ENCODE assay signal across 9 cellular contexts in the genomic region with DNA sequence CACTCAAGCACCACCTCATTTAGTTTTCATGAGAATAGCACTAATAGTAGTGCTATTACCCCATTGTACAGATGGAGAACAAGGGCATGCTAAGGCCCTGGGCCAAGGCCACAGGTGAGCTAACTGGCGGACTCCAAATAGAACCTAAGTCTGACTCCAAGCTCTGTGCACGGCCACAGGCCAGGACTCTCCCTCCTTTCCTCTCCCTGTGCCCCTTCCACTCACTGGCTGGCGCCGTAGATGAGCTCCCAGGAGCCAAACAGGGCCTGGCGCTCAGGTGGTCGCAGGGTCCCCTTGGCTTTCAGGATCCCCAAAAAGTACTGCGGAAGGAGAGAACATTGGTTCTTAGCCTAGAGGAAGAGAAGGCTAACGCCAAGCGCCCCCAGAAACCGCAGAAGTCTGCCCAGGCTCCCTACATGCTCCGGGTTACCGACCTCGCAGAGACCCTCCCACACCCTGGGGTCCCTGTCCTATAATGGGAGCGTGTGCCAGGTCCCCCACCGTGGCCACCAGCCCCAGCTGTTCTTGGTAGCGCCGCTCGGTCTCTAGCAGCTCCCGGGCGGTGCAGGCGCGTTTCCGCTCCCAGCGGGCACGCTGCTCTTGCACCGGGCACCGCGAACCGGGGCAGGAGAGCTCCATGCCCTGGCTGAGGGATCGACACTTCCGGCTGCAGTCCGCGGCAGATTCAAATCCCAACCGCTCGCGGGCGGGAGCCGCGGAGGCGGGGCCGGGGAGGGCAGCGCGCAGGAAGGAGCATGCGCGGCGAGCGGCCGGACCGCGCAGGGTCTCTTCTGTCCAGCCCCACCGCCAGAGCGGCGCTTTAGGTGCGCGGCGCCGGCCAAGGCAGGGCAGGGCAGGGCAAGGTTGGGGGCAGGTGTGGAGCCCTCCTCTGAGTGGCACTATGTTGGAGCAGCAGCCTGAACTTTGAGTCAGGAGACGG. TPM values are rescaled to one million over a fixed set of nuclear protein-coding genes. Genes with fewer than 3 reads are reported as not detected.
DNase-seq lines count a peak whose midpoint lies in the region; ATAC-seq, FAIRE-seq and TF ChIP-seq lines count a peak whose summit lies in the region.
"Had no signal": no experiment of that assay in that cellular context is flagged by ENCODE, and none has a peak within 500 bp of the region (broad histone marks: within the 10 kb centered on the region; RNA-seq: fewer than 3 reads in every experiment).

A gene with protein sequence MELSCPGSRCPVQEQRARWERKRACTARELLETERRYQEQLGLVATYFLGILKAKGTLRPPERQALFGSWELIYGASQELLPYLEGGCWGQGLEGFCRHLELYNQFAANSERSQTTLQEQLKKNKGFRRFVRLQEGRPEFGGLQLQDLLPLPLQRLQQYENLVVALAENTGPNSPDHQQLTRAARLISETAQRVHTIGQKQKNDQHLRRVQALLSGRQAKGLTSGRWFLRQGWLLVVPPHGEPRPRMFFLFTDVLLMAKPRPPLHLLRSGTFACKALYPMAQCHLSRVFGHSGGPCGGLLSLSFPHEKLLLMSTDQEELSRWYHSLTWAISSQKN (minus strand): TSS at position 665 of the 940 bp plus-strand sequence. CDS start 26 bp downstream, at position 639.

- TF ChIP-seq RAD21 in H1 (IDR thresholded peaks at IDR 0.05 in 1 of 2, conservative IDR thresholded peaks at IDR 0.05 in 1 of 2; ENCODE audit: low read depth in 2 of 2, low read length in 2 of 2), result peak; percentile 41 to 44

- peak within 1 kb of the TSS; percentile 39 for H3K27ac ChIP-seq in CD8-positive, alpha-beta memory T cell (ENCODE audit: low read depth, low read length)
- H3K27ac ChIP-seq in H1 (ENCODE audit: low read depth, low read length), result 0 out of 2 replicates have a peak within 1 kb of the TSS, but pooled peaks have one; percentile 56
- no peak within 1 kb of the TSS for H3K27ac ChIP-seq in mesendoderm (ENCODE audit: low read depth, low read length)

- peaks cover 4% of the 10 kb centered on the region; the same call in 1 of the 2 replicates for H3K23me2 ChIP-seq in H1 (ENCODE audit: low read depth, low read length)

- no peaks in the 10 kb centered on the region for H3K9me3 ChIP-seq in CD8-positive, alpha-beta memory T cell (ENCODE audit: low read length)
- H3K9me3 ChIP-seq in H1 (ENCODE audit: insufficient read depth in 2 of 2, low read depth in 1 of 2, low read length in 1 of 2), result no peaks in the 10 kb centered on the region

- H3K23ac ChIP-seq in H1 (ENCODE audit: insufficient read length) (no peak within 1 kb of the TSS), mesendoderm (ENCODE audit: low read length) (peak within 1 kb of the TSS; percentile 70)

- peak in 1 of 2 experiments; percentile 75; a peak in 2 of 3 replicates for TF ChIP-seq POLR2A in H1 (IDR thresholded peaks at IDR 0.05; ENCODE audit: control extremely low read depth in 1 of 2, low read depth in 2 of 2, low read length in 2 of 2)

- H3K56ac ChIP-seq in H1 (replicated peaks; ENCODE audit: insufficient read length, low read depth, low read length) (peak within 1 kb of the TSS; percentile 11), mesendoderm (ENCODE audit: low read length) (peak within 1 kb of the TSS; percentile 84)

- CTCF ChIA-PET in CD8-positive, alpha-beta memory T cell (lab: Charles Lee), result interaction anchor here (0.7 to 8.6 kb wide), 16 partner anchors 7 to 92 kb away, joined by 3 to 82 read pairs (median 6); partner anchors contain the start of genes CCDC107 and RMRP
- CTCF ChIA-PET in activated CD8-positive, alpha-beta T cell treated with anti-CD3 and anti-CD28 coated beads, Interleukin-2, amount 10 ng/mL, durations not matched to agents 7 days and 5 days (lab: Charles Lee), result interaction anchor here (0.7 to 12.4 kb wide), 19 partner anchors 9 to 138 kb away, joined by 3 to 214 read pairs (median 6); partner anchors contain the start of genes CD72, CREB3, SIT1 and TESK1
- CTCF ChIA-PET in H1 (lab: Charles Lee; ENCODE audit: partially characterized antibody), result interaction anchor here (0.7 to 15.9 kb wide), 22 partner anchors 8 to 585 kb away, joined by 3 to 347 read pairs (median 5); partner anchors contain the start of genes CA9, CREB3, SIT1 and TLN1

- H3K4me2 ChIP-seq in H1 (ENCODE audit: insufficient read depth in 1 of 2, low read depth in 2 of 2, low read length in 2 of 2) (peak within 1 kb of the TSS; percentile 74 to 87), mesendoderm (ENCODE audit: low read length) (peak within 1 kb of the TSS; percentile 55)

- DNase-seq in CD8-positive, alpha-beta memory T cell, result peak; percentile 60 to 79 (median 71)
- DNase-seq in NCI-H82 treated with DMSO at 0.1 percent for 48 hours (lab: John Stamatoyannopoulos, UW; ENCODE audit: unreplicated experiment) (peak; percentile 35), H1 (ENCODE audit: low read depth in 1 of 2, low spot score in 2 of 2) (peak; percentile 81 to 92), mesendoderm (peak; percentile 93)
- DNase-seq in activated CD8-positive, alpha-beta T cell treated with anti-CD3 and anti-CD28 coated beads, Interleukin-2, amount 10 ng/mL, durations not matched to agents 7 days and 5 days, result peak; percentile 84
- DNase-seq in stimulated activated CD8-positive, alpha-beta memory T cell treated with anti-CD3 and anti-CD28 coated beads, Interleukin-4, amount 100 ng/mL, for 48 hours, result peak; percentile 87

- no peak within 1 kb of the TSS for H2BK20ac ChIP-seq in H1 (ENCODE audit: low read length)

- no peak within 1 kb of the TSS for H2AK5ac ChIP-seq in H1 (ENCODE audit: low read depth, low read length)
- H2AK5ac ChIP-seq in mesendoderm (ENCODE audit: low read length), result peak within 1 kb of the TSS; percentile 97

- H2BK120ac ChIP-seq in H1 (replicated peaks; ENCODE audit: low read depth, low read length) (peak within 1 kb of the TSS; percentile 8), mesendoderm (ENCODE audit: low read depth, low read length) (no peak within 1 kb of the TSS)

- peak within 1 kb of the TSS; percentile 90; the same call in 1 of the 2 replicates for H2AFZ ChIP-seq in H1 (ENCODE audit: low read length)

- no peak for FAIRE-seq in H1 (lab: Jason Lieb, UNC)
- FAIRE-seq: endometrium had no signal

- H3K79me2 ChIP-seq in H1 (ENCODE audit: control insufficient read depth in 1 of 2, insufficient read depth in 2 of 2, low read length in 2 of 2), result no peaks in the 10 kb centered on the region; a peak in 1 of 4 replicates
- H3K79me2 ChIP-seq in mesendoderm (ENCODE audit: control insufficient read depth, insufficient read depth, low read length), result no peaks in the 10 kb centered on the region

- WGBS in H1 (ENCODE audit: extremely low coverage in 1 of 2, insufficient coverage in 1 of 2, insufficient read length in 1 of 2, insufficient replicate concordance in 2 of 2, low coverage in 1 of 2, low lambda C conversion rate in 2 of 2, missing lambda C conversion rate in 1 of 2), 2 experiments, result 7% methylated on average over 57 of the region's 58 CpGs; no CpG with 5 or more reads in 1 of the 2 experiments
- WGBS in mesendoderm (ENCODE audit: extremely low coverage, insufficient coverage, low lambda C conversion rate), result no CpG with 5 or more reads among the region's 58 CpGs

- peaks cover 10% of the 10 kb centered on the region for H3K36me3 ChIP-seq in CD8-positive, alpha-beta memory T cell (ENCODE audit: insufficient read depth, low read length)
- H3K36me3 ChIP-seq in H1 (ENCODE audit: control insufficient read depth in 2 of 4, insufficient read depth in 4 of 4, low read length in 3 of 4) (peaks cover 6 to 32% (median 13%) of the 10 kb centered on the region in 4 experiments), mesendoderm (ENCODE audit: control insufficient read depth, insufficient read depth, low read length) (peaks cover 6% of the 10 kb centered on the region)

- ATAC-seq in GM19395 (IDR thresholded peaks at IDR 0.05; ENCODE audit: unreplicated experiment), result peak; percentile 87
- peak; percentile 41 for ATAC-seq in HG03558 (IDR thresholded peaks at IDR 0.05; ENCODE audit: extremely low read depth, unreplicated experiment)
- peak; percentile 84 for ATAC-seq in activated CD8-positive, alpha-beta T cell treated with anti-CD3 and anti-CD28 coated beads, Interleukin-2, amount 10 ng/mL, durations not matched to agents 7 days and 5 days

- peaks cover 5 to 18% (median 13%) of the 10 kb centered on the region in 3 donors for H3K36me3 Mint-ChIP-seq in CD8-positive, alpha-beta memory T cell
- H3K36me3 Mint-ChIP-seq in activated CD8-positive, alpha-beta T cell treated with anti-CD3 and anti-CD28 coated beads, Interleukin-2, amount 10 ng/mL, durations not matched to agents 7 days and 5 days (ENCODE audit: low read depth), result peaks cover 35% of the 10 kb centered on the region

- H3K9ac ChIP-seq in H1 (replicated peaks in 1 of 4; ENCODE audit: extremely low read depth in 1 of 4, low read depth in 3 of 4, low read length in 3 of 4) (peak within 1 kb of the TSS; percentile 0 to 73 (median 64)), mesendoderm (ENCODE audit: low read length) (peak within 1 kb of the TSS; percentile 71)

- POLR2A ChIA-PET in CD8-positive, alpha-beta memory T cell (lab: Charles Lee), result interaction anchor here (0.8 to 2.1 kb wide), 6 partner anchors 18 to 562 kb away, joined by 3 to 6 read pairs (median 4); partner anchors contain the start of genes CREB3, STOML2, TESK1 and TLN1
- POLR2A ChIA-PET in activated CD8-positive, alpha-beta T cell treated with anti-CD3 and anti-CD28 coated beads, Interleukin-2, amount 10 ng/mL, durations not matched to agents 7 days and 5 days (lab: Charles Lee), result interaction anchor here (1.0 to 4.8 kb wide), 15 partner anchors 8 to 549 kb away, joined by 3 to 54 read pairs (median 4); partner anchors contain the start of genes ATOSB, CREB3, RMRP and SIT1
- POLR2A ChIA-PET in H1 (lab: Charles Lee; ENCODE audit: partially characterized antibody), result interaction anchor here (0.8 to 6.6 kb wide), 16 partner anchors 10 to 149 kb away, joined by 3 to 65 read pairs (median 3); partner anchors contain the start of genes CA9, CREB3, GBA2 and RGP1

- H3K4ac ChIP-seq in H1 (replicated peaks; ENCODE audit: insufficient read length, low read depth, low read length) (peak within 1 kb of the TSS; percentile 61), mesendoderm (ENCODE audit: low read depth, low read length) (peak within 1 kb of the TSS; percentile 97)

- H3K27ac Mint-ChIP-seq in CD8-positive, alpha-beta memory T cell, result peak within 1 kb of the TSS; percentile 73 to 100 (median 97)
- H3K27ac Mint-ChIP-seq in activated CD8-positive, alpha-beta T cell treated with anti-CD3 and anti-CD28 coated beads, Interleukin-2, amount 10 ng/mL, durations not matched to agents 7 days and 5 days, result peak within 1 kb of the TSS; percentile 86

- H3K27me3 ChIP-seq in CD8-positive, alpha-beta memory T cell (ENCODE audit: insufficient read depth, low read length, poor library complexity, severe bottlenecking), result no peaks in the 10 kb centered on the region
- no peaks in the 10 kb centered on the region for H3K27me3 ChIP-seq in H1 (replicated peaks in 1 of 4; ENCODE audit: control insufficient read depth in 3 of 4, extremely low read depth in 1 of 4, insufficient read depth in 3 of 4, low read length in 3 of 4)
- no peaks in the 10 kb centered on the region for H3K27me3 ChIP-seq in mesendoderm (ENCODE audit: insufficient read depth, low read length, poor library complexity)

- peak within 1 kb of the TSS; percentile 91; the same call in 1 of the 2 replicates for H2BK5ac ChIP-seq in H1 (ENCODE audit: low read depth, low read length)
- H2BK5ac ChIP-seq in mesendoderm (ENCODE audit: low read length), result peak within 1 kb of the TSS; percentile 24

- TF ChIP-seq EP300 in H1 (IDR thresholded peaks at IDR 0.05; ENCODE audit: borderline replicate concordance in 1 of 2, low read depth in 2 of 2, low read length in 2 of 2), result no peak

- H2BK15ac ChIP-seq in H1 (ENCODE audit: low read length) (no peak within 1 kb of the TSS), mesendoderm (replicated peaks; ENCODE audit: low read depth) (no peak within 1 kb of the TSS)

- peak within 1 kb of the TSS; percentile 84 for H3K4me3 ChIP-seq in CD8-positive, alpha-beta memory T cell (ENCODE audit: low read length)
- peak within 1 kb of the TSS; percentile 50 to 84 (median 78) for H3K4me3 ChIP-seq in H1 (ENCODE audit: extremely low read depth in 1 of 4, insufficient read depth in 2 of 4, low read depth in 3 of 4, low read length in 4 of 4)
- peak within 1 kb of the TSS; percentile 51 for H3K4me3 ChIP-seq in mesendoderm (ENCODE audit: low read length)

- peaks cover 0 to 2% of the 10 kb centered on the region in 2 donors for H3K27me3 Mint-ChIP-seq in CD8-positive, alpha-beta memory T cell
- H3K27me3 Mint-ChIP-seq in activated CD8-positive, alpha-beta T cell treated with anti-CD3 and anti-CD28 coated beads, Interleukin-2, amount 10 ng/mL, durations not matched to agents 7 days and 5 days (ENCODE audit: low read depth), result no peaks in the 10 kb centered on the region

- H4K8ac ChIP-seq in H1 (ENCODE audit: extremely low read depth, insufficient read depth, low read length), result peak within 1 kb of the TSS; percentile 54; the same call in 1 of the 2 replicates
- no peak within 1 kb of the TSS for H4K8ac ChIP-seq in mesendoderm (ENCODE audit: low read depth, low read length)

- peak within 1 kb of the TSS; percentile 46; the same call in 1 of the 2 replicates for H2BK12ac ChIP-seq in H1 (ENCODE audit: low read depth, low read length)

- no peaks in the 10 kb centered on the region for H3K9me3 Mint-ChIP-seq in CD8-positive, alpha-beta memory T cell
- H3K9me3 Mint-ChIP-seq in activated CD8-positive, alpha-beta T cell treated with anti-CD3 and anti-CD28 coated beads, Interleukin-2, amount 10 ng/mL, durations not matched to agents 7 days and 5 days (ENCODE audit: insufficient read depth), result no peaks in the 10 kb centered on the region

- H4K5ac ChIP-seq in H1 (ENCODE audit: insufficient read length, low read depth, low read length) (peak within 1 kb of the TSS; percentile 87), mesendoderm (ENCODE audit: low read length) (no peak within 1 kb of the TSS)

- no peak within 1 kb of the TSS for H3K14ac ChIP-seq in H1 (ENCODE audit: insufficient read length)

- H3K18ac ChIP-seq in H1 (ENCODE audit: extremely low read depth, low read length) (peak within 1 kb of the TSS; percentile 85), mesendoderm (ENCODE audit: low read length) (peak within 1 kb of the TSS; percentile 75)

- peaks cover 52% of the 10 kb centered on the region for H3K4me1 ChIP-seq in CD8-positive, alpha-beta memory T cell (ENCODE audit: insufficient read depth, low read length)
- H3K4me1 ChIP-seq in H1 (replicated peaks in 1 of 4; ENCODE audit: control insufficient read depth in 3 of 4, insufficient read depth in 4 of 4, low read length in 3 of 4), result peaks cover 0 to 5% (median 1%) of the 10 kb centered on the region in 4 experiments; a peak in 5 of 7 replicates
- peaks cover 5% of the 10 kb centered on the region for H3K4me1 ChIP-seq in mesendoderm (ENCODE audit: control insufficient read depth, low read depth, low read length)

- H4K20me1 ChIP-seq in H1 (replicated peaks in 1 of 2; ENCODE audit: control insufficient read depth in 1 of 2, insufficient read depth in 2 of 2, low read length in 2 of 2), result peaks cover 0 to 2% of the 10 kb centered on the region in 2 experiments

- H4K91ac ChIP-seq in H1 (replicated peaks; ENCODE audit: insufficient read length, low read length), result peak within 1 kb of the TSS; percentile 14

- peak within 1 kb of the TSS; percentile 87 to 91 (median 89) for H3K4me3 Mint-ChIP-seq in CD8-positive, alpha-beta memory T cell
- H3K4me3 Mint-ChIP-seq in activated CD8-positive, alpha-beta T cell treated with anti-CD3 and anti-CD28 coated beads, Interleukin-2, amount 10 ng/mL, durations not matched to agents 7 days and 5 days, result peak within 1 kb of the TSS; percentile 86

- H3K79me1 ChIP-seq in H1 (ENCODE audit: low read depth, low read length) (peaks cover 2% of the 10 kb centered on the region; the same call in 1 of the 2 replicates), mesendoderm (ENCODE audit: low read length) (peaks cover 12% of the 10 kb centered on the region)

- TF ChIP-seq CTCF in H1 (IDR thresholded peaks at IDR 0.05; ENCODE audit: control extremely low read depth in 1 of 3, insufficient read depth in 1 of 3, low read depth in 1 of 3, low read length in 3 of 3), result peak; percentile 58 to 65 (median 60); a peak in 3 of 4 replicates

- H3K4me1 Mint-ChIP-seq in CD8-positive, alpha-beta memory T cell, result peaks cover 53 to 68% (median 64%) of the 10 kb centered on the region in 3 donors
- peaks cover 68% of the 10 kb centered on the region for H3K4me1 Mint-ChIP-seq in activated CD8-positive, alpha-beta T cell treated with anti-CD3 and anti-CD28 coated beads, Interleukin-2, amount 10 ng/mL, durations not matched to agents 7 days and 5 days (ENCODE audit: low read depth)

RNA-seq across cellular contexts. Expression of the gene that starts here (rescaled TPM):
- 10 to 100 TPM in 1 of 2 experiments, 1 to 10 TPM in 1; 7.7 to 10.7 TPM for total RNA-seq in CD8-positive, alpha-beta memory T cell
- 1.2 TPM for polyA plus RNA-seq in CD8-positive, alpha-beta memory T cell
- total RNA-seq in activated CD8-positive, alpha-beta T cell treated with anti-CD3 and anti-CD28 coated beads, Interleukin-2, amount 10 ng/mL, durations not matched to agents 7 days and 5 days, result 10 to 100 TPM; 17.2 to 17.3 TPM
- 17.5 and 18.6 TPM in 2 replicates for total RNA-seq in H1 (2021; fragmentation: NEBNext Ultra II Directional; extraction: Animal tissue kit (Norgen Biotek cat#: 25700))
- 15.9 and 18.7 TPM in 2 replicates for polyA plus RNA-seq in H1 (2011; rRNA removed)
- 18.5 TPM for polyA plus RNA-seq in H1 (2011; cell fraction: cytosol; rRNA removed)
- 26.3 TPM for polyA plus RNA-seq in H1 (2011; cell fraction: nucleus; rRNA removed)
- polyA plus RNA-seq in H1 (2012, experiment 1 of 2), result 11.9 to 15.0 TPM (median 13.1 TPM) in 4 replicates
- 19.9 TPM for polyA plus RNA-seq in H1 (2012, experiment 2 of 2)
- 13.2 TPM for polyA plus RNA-seq in H1 (2013, experiment 1 of 2)
- 13.3 TPM for polyA plus RNA-seq in H1 (2013, experiment 2 of 2)
- 16.5 and 20.0 TPM in 2 replicates for polyA minus RNA-seq in H1 (2011; rRNA and poly(A)+ RNA removed)
- 17.8 TPM for polyA minus RNA-seq in H1 (2011; cell fraction: cytosol; rRNA and poly(A)+ RNA removed)
- 27.4 TPM for polyA minus RNA-seq in H1 (2011; cell fraction: nucleus; rRNA and poly(A)+ RNA removed)
- 13.9 TPM for polyA plus RNA-seq in mesendoderm (2013, experiment 1 of 2)
- polyA plus RNA-seq in mesendoderm (2013, experiment 2 of 2), result 14.0 TPM

Comparison
In these comparisons a context has a peak if more than half of its experiments do, and no peak if none do; other contexts are left out.
1. DNase-seq: peak in every context shown above with its lines; median percentile 93 in mesendoderm; 87 in stimulated activated CD8-positive, alpha-beta memory T cell treated with anti-CD3 and anti-CD28 coated beads, Interleukin-4, amount 100 ng/mL, for 48 hours; 86 in H1; 84 in activated CD8-positive, alpha-beta T cell treated with anti-CD3 and anti-CD28 coated beads, Interleukin-2, amount 10 ng/mL, durations not matched to agents 7 days and 5 days; 71 in CD8-positive, alpha-beta memory T cell; 35 in NCI-H82 treated with DMSO at 0.1 percent for 48 hours.